In genomic region chr6:134400941-134401340, GRCh38 we compare ENCODE assay signal across 16 cellular contexts.
"Had no signal": no experiment of that assay in that cellular context is flagged by ENCODE, and none has a peak within 500 bp of the region (broad histone marks: within the 10 kb centered on the region; RNA-seq: fewer than 3 reads in every experiment).

No MANE protein-coding gene starts in this region.

- H3K27me3 ChIP-seq: breast epithelium, foreskin keratinocyte, heart left ventricle had no signal

- H3K27ac ChIP-seq: breast epithelium, foreskin keratinocyte, heart left ventricle had no signal

- H3K36me3 ChIP-seq: breast epithelium, heart left ventricle had no signal

- H3K9me3 Mint-ChIP-seq: endodermal cell; natural killer cell treated with Interleukin-12 subunit alpha and Interleukin-12 subunit beta and Interleukin-15 and Interleukin-18, amount 100 ng/mL, for 72 hours had no signal

- H3K9me3 ChIP-seq: breast epithelium, heart left ventricle had no signal

- H3K4me3 Mint-ChIP-seq: activated CD8-positive, alpha-beta T cell treated with anti-CD3 and anti-CD28 coated beads, Interleukin-2, amount 10 ng/mL, durations not matched to agents 7 days and 5 days; endodermal cell; natural killer cell treated with Interleukin-12 subunit alpha and Interleukin-12 subunit beta and Interleukin-15 and Interleukin-18, amount 100 ng/mL, for 72 hours had no signal

- H3K4me1 ChIP-seq: breast epithelium had no signal

- H3K27ac Mint-ChIP-seq: activated CD8-positive, alpha-beta T cell treated with anti-CD3 and anti-CD28 coated beads, Interleukin-2, amount 10 ng/mL, durations not matched to agents 7 days and 5 days; endodermal cell; natural killer cell treated with Interleukin-12 subunit alpha and Interleukin-12 subunit beta and Interleukin-15 and Interleukin-18, amount 100 ng/mL, for 72 hours had no signal

- ATAC-seq: activated CD8-positive, alpha-beta T cell treated with anti-CD3 and anti-CD28 coated beads, Interleukin-2, amount 10 ng/mL, durations not matched to agents 7 days and 5 days; foreskin keratinocyte; heart left ventricle; left lobe of liver; natural killer cell treated with Interleukin-12 subunit alpha and Interleukin-12 subunit beta and Interleukin-15 and Interleukin-18, amount 100 ng/mL, for 72 hours; sciatic nerve had no signal

- DNase-seq: activated CD4-positive, alpha-beta T cell treated with anti-CD3 and anti-CD28 coated beads for 4 hours; activated CD8-positive, alpha-beta memory T cell treated with anti-CD3 and anti-CD28 coated beads, Interleukin-2, amount 50 U/mL, for 48 hours; activated CD8-positive, alpha-beta T cell treated with anti-CD3 and anti-CD28 coated beads, Interleukin-2, amount 10 ng/mL, durations not matched to agents 7 days and 5 days; activated naive CD4-positive, alpha-beta T cell; aorta; endodermal cell; foreskin keratinocyte; heart left ventricle; nucleus accumbens; stimulated activated CD4-positive, alpha-beta T cell treated with anti-CD3 and anti-CD28 coated beads, Interleukin-12 subunit alpha, Interleukin-12 subunit beta, amount 100 ng/mL, for 4 hours; stimulated activated naive CD4-positive, alpha-beta T cell treated with Interleukin-2 at 50 U/mL for 16 hours; trophoblast cell had no signal

- H3K4me1 Mint-ChIP-seq: endodermal cell had no signal

- H3K4me3 ChIP-seq: breast epithelium, heart left ventricle had no signal

- H3K36me3 Mint-ChIP-seq: natural killer cell treated with Interleukin-12 subunit alpha and Interleukin-12 subunit beta and Interleukin-15 and Interleukin-18, amount 100 ng/mL, for 72 hours had no signal
